Comparison of ENCODE assay signal across 7 cellular contexts in the genomic region with DNA sequence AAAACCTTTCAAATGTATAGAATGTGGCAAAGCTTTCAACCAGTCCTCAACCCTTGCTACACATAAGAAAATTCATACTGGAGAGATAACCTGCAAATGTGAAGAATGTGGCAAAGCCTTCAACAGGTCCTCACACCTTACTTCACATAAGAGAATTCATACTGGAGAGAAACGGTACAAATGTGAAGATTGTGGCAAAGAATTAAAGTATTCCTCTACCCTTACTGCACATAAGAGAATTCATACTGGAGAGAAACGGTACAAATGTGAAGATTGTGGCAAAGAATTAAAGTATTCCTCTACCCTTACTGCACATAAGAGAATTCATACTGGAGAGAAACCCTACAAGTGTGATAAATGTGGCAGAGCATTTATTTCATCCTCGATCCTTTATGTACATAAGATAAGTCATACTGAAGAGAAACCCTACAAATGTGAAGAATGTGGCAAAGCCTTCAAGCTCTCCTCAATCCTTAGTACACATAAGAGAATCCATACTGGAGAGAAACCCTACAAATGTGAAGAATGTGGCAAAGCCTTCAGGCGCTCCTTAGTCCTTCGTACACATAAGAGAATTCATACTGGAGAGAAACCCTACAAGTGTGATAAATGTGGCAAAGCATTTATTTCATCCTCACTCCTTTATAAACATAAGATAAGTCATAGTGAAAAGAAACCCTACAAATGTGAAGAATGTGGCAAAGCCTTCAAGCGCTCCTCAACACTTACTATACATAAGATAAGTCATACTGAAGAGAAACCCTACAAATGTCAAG. TPM values are rescaled to one million over a fixed set of nuclear protein-coding genes. Genes with fewer than 3 reads are reported as not detected.
DNase-seq lines count a peak whose midpoint lies in the region; ATAC-seq, FAIRE-seq and TF ChIP-seq lines count a peak whose summit lies in the region.
"Not testable (repeated sequence)": the region's sequence is repeated elsewhere in the genome, so short reads cannot be mapped to it uniquely, and the experiment has no call there.

No MANE protein-coding gene starts in this region.

- H4K8ac ChIP-seq in mesenchymal stem cell (ENCODE audit: low read length): not testable (repeated sequence)

- CTCF ChIA-PET in HEK293 (lab: Yijun Ruan, JAX); Panc1 (lab: Charles Lee); K562 (lab: Yijun Ruan, JAX; ENCODE audit: low intra/inter-chr PET ratio): not testable (repeated sequence)

- not testable (repeated sequence) for H4K20me1 ChIP-seq in BLaER1 treated with 17β-estradiol and CSF1 and Interleukin-3, amounts not matched to agents 10 nM and 100 nM; K562 (replicated peaks; ENCODE audit: control insufficient read depth, insufficient read depth, low read length)

- not testable (repeated sequence) for H3K4ac ChIP-seq in mesenchymal stem cell (ENCODE audit: low read depth in 1 of 2, low read length in 2 of 2)

- not testable (repeated sequence) for H2BK120ac ChIP-seq in mesenchymal stem cell (ENCODE audit: low read depth, low read length)

- H3K27me3 ChIP-seq in BLaER1 treated with 17β-estradiol and CSF1 and Interleukin-3, amounts not matched to agents 10 nM and 100 nM; Panc1 (ENCODE audit: control insufficient read depth, insufficient read depth, low read length); K562 (ENCODE audit: control insufficient read depth in 2 of 2, insufficient read depth in 2 of 2, low read length in 2 of 2); iPS-20b (ENCODE audit: insufficient read depth, low read length); mesenchymal stem cell (ENCODE audit: control insufficient read depth in 1 of 2, insufficient read depth in 1 of 2, low read length in 2 of 2); subcutaneous abdominal adipose tissue (ENCODE audit: control insufficient read depth in 5 of 5, insufficient read depth in 4 of 5, low read length in 5 of 5): not testable (repeated sequence)

- in situ Hi-C loops in Panc1 (cut with HindIII; ENCODE audit: low pct_unique_long_range_greater_than_20kb, low sequenced_read_pairs); K562 (cut with MboI): not testable (repeated sequence)

- not testable (repeated sequence) for TF ChIP-seq POLR2A in K562 (conservative IDR thresholded peaks at IDR 0.05)

- not testable (repeated sequence) for H4K91ac ChIP-seq in mesenchymal stem cell (ENCODE audit: low read length)

- intact Hi-C loops in Panc1 (cut with micrococcal nuclease; ENCODE audit: unreplicated experiment); K562 (cut with micrococcal nuclease): not testable (repeated sequence)

- not testable (repeated sequence) for H3K23ac ChIP-seq in mesenchymal stem cell (ENCODE audit: low read length in 2 of 2)

- TF ChIP-seq EP300 in K562 (IDR thresholded peaks at IDR 0.05; ENCODE audit: low read length): not testable (repeated sequence)

- not testable (repeated sequence) for H3K18ac ChIP-seq in mesenchymal stem cell (ENCODE audit: low read depth in 1 of 2, low read length in 2 of 2)

- H3K79me2 ChIP-seq in K562 (ENCODE audit: control insufficient read depth, insufficient read depth, low read length): not testable (repeated sequence)

- H3K27ac ChIP-seq in BLaER1 treated with 17β-estradiol and CSF1 and Interleukin-3, amounts not matched to agents 10 nM and 100 nM; HEK293 (ENCODE audit: extremely low read depth, low read depth, low read length); Panc1 (ENCODE audit: low read length); K562 (ENCODE audit: extremely low read depth, low read depth, low read length); iPS-20b (ENCODE audit: low read length); mesenchymal stem cell (ENCODE audit: low read length, poor library complexity, severe bottlenecking); subcutaneous abdominal adipose tissue (ENCODE audit: low read depth, low read length): not testable (repeated sequence)

- not testable (repeated sequence) for H3K9me1 ChIP-seq in K562 (ENCODE audit: control insufficient read depth, insufficient read depth, low read length)

- H3K79me1 ChIP-seq in mesenchymal stem cell (replicated peaks; ENCODE audit: low read length, poor library complexity, severe bottlenecking): not testable (repeated sequence)

- peak overlapping the region; percentile 1 to 52 (median 30); a peak in 15 of 20 replicates for H3K4me3 ChIP-seq in BLaER1 treated with 17β-estradiol and CSF1 and Interleukin-3, amounts not matched to agents 10 nM and 100 nM
- H3K4me3 ChIP-seq in HEK293 (ENCODE audit: low read depth, low read length); Panc1 (ENCODE audit: low read depth in 2 of 2, low read length in 2 of 2); K562: not testable (repeated sequence)
- H3K4me3 ChIP-seq in iPS-20b (ENCODE audit: low read length): peak overlapping the region; percentile 41
- H3K4me3 ChIP-seq in mesenchymal stem cell (ENCODE audit: insufficient read depth in 1 of 2, low read depth in 1 of 2, low read length in 2 of 2): peak overlapping the region in 1 of 2 experiments; percentile 42
- H3K4me3 ChIP-seq in subcutaneous abdominal adipose tissue (ENCODE audit: low read depth in 1 of 5, low read length in 5 of 5): peak overlapping the region in 4 of 5 donors; percentile 12 to 57 (median 34)

- FAIRE-seq in K562 (lab: Jason Lieb, UNC): not testable (repeated sequence)

- DNase-seq in Panc1 (ENCODE audit: low read depth, low spot score); K562 (ENCODE audit: extremely low read depth in 1 of 4, low spot score in 3 of 4): not testable (repeated sequence)
- peak; percentile 1 for DNase-seq in mesenchymal stem cell

- POLR2A ChIA-PET in HEK293 (lab: Yijun Ruan, JAX); Panc1 (lab: Charles Lee); K562 (lab: Yijun Ruan, JAX): not testable (repeated sequence)

- H2AFZ ChIP-seq in K562 (ENCODE audit: low read depth, low read length); mesenchymal stem cell (ENCODE audit: low read depth, low read length): not testable (repeated sequence)

- not testable (repeated sequence) for H2BK5ac ChIP-seq in mesenchymal stem cell (ENCODE audit: low read depth, low read length, poor library complexity, severe bottlenecking)

- H2AK5ac ChIP-seq in mesenchymal stem cell (ENCODE audit: low read length, severe bottlenecking): not testable (repeated sequence)

- H3K9me3 ChIP-seq in BLaER1 treated with 17β-estradiol and CSF1 and Interleukin-3, amounts not matched to agents 10 nM and 100 nM (replicated peaks in 1 of 11): peaks cover 99 to 100% (median 100%) of the 10 kb centered on the region in 11 experiments
- H3K9me3 ChIP-seq in HEK293 (ENCODE audit: control insufficient read depth, insufficient read depth, low read depth, low read length); K562 (replicated peaks; ENCODE audit: control insufficient read depth, insufficient read depth, low read depth, low read length): not testable (repeated sequence)
- peaks cover 77% of the 10 kb centered on the region for H3K9me3 ChIP-seq in Panc1 (ENCODE audit: control insufficient read depth, insufficient read depth, low read depth, low read length)
- H3K9me3 ChIP-seq in iPS-20b (ENCODE audit: insufficient read depth, low read depth, low read length): peaks cover 100% of the 10 kb centered on the region
- peaks cover 93% of the 10 kb centered on the region for H3K9me3 ChIP-seq in mesenchymal stem cell (ENCODE audit: control insufficient read depth, low read length)
- H3K9me3 ChIP-seq in subcutaneous abdominal adipose tissue (ENCODE audit: control insufficient read depth in 5 of 5, low read length in 5 of 5): peaks cover 44 to 87% (median 76%) of the 10 kb centered on the region in 5 donors

- TF ChIP-seq RAD21 in K562 (CRISPR knock-in tag; conservative IDR thresholded peaks at IDR 0.05 in 1 of 2, IDR thresholded peaks at IDR 0.05 in 1 of 2): not testable (repeated sequence)

- H3K4me1 ChIP-seq in BLaER1 treated with 17β-estradiol and CSF1 and Interleukin-3, amounts not matched to agents 10 nM and 100 nM; HEK293 (ENCODE audit: control insufficient read depth, insufficient read depth, low read length); Panc1 (ENCODE audit: control insufficient read depth, insufficient read depth, low read length); K562 (replicated peaks in 1 of 2; ENCODE audit: control insufficient read depth in 2 of 2, insufficient read depth in 2 of 2, low read length in 2 of 2); iPS-20b (ENCODE audit: insufficient read depth, low read length); mesenchymal stem cell (ENCODE audit: control insufficient read depth, insufficient read depth, low read depth, low read length); subcutaneous abdominal adipose tissue (ENCODE audit: control insufficient read depth in 5 of 5, insufficient read depth in 5 of 5, low read length in 5 of 5): not testable (repeated sequence)

- not testable (repeated sequence) for H3K4me2 ChIP-seq in BLaER1 treated with 17β-estradiol and CSF1 and Interleukin-3, amounts not matched to agents 10 nM and 100 nM; K562 (ENCODE audit: insufficient read depth, low read length); mesenchymal stem cell (ENCODE audit: low read length, poor library complexity, severe bottlenecking)

- not testable (repeated sequence) for H2BK15ac ChIP-seq in mesenchymal stem cell (ENCODE audit: low read depth, poor library complexity, severe bottlenecking)

- not testable (repeated sequence) for ATAC-seq in Panc1, K562

- not testable (repeated sequence) for TF ChIP-seq CTCF in HEK293 (tag by site-specific recombination; IDR thresholded peaks at IDR 0.05); Panc1 (IDR thresholded peaks at IDR 0.05); K562 (IDR thresholded peaks at IDR 0.05 in 2 of 3, conservative IDR thresholded peaks at IDR 0.05 in 1 of 3; ENCODE audit: insufficient read depth in 2 of 3, low read depth in 1 of 3, low read length in 3 of 3)

- H2BK12ac ChIP-seq in mesenchymal stem cell (ENCODE audit: low read length in 2 of 2): not testable (repeated sequence)

- not testable (repeated sequence) for H3K14ac ChIP-seq in mesenchymal stem cell (ENCODE audit: low read length in 2 of 2)

- not testable (repeated sequence) for H3K9ac ChIP-seq in BLaER1 treated with 17β-estradiol and CSF1 and Interleukin-3, amounts not matched to agents 10 nM and 100 nM; K562 (ENCODE audit: insufficient read depth in 1 of 2, low read depth in 2 of 2, low read length in 2 of 2); iPS-20b (ENCODE audit: low read depth, low read length); mesenchymal stem cell (ENCODE audit: low read length); subcutaneous abdominal adipose tissue (ENCODE audit: low read length in 5 of 5)

- WGBS in K562 (ENCODE audit: insufficient coverage, low coverage, missing lambda C conversion rate): 7% methylated on average over 6 of the region's 6 CpGs
- WGBS in mesenchymal stem cell: 100% methylated on average over 4 of the region's 6 CpGs

- BruUV-seq in Panc1 (replicated peaks; lab: Mats Ljungman, UMichigan): TSS peak; percentile 60
- BruUV-seq in K562 (replicated peaks; lab: Mats Ljungman, UMichigan): not testable (repeated sequence)

- peaks cover 89 to 100% (median 99%) of the 10 kb centered on the region in 11 experiments for H3K36me3 ChIP-seq in BLaER1 treated with 17β-estradiol and CSF1 and Interleukin-3, amounts not matched to agents 10 nM and 100 nM
- not testable (repeated sequence) for H3K36me3 ChIP-seq in HEK293 (ENCODE audit: control insufficient read depth in 2 of 2, insufficient read depth in 1 of 2, low read length in 2 of 2); Panc1 (ENCODE audit: control insufficient read depth, insufficient read depth, low read length); K562 (ENCODE audit: control insufficient read depth, insufficient read depth, low read length); subcutaneous abdominal adipose tissue (ENCODE audit: control insufficient read depth in 5 of 5, insufficient read depth in 5 of 5, low read length in 5 of 5)
- H3K36me3 ChIP-seq in iPS-20b (ENCODE audit: insufficient read depth, low read depth, low read length) (peaks cover 99% of the 10 kb centered on the region), mesenchymal stem cell (ENCODE audit: control insufficient read depth in 1 of 2, insufficient read depth in 2 of 2, low read depth in 1 of 2, low read length in 2 of 2) (peaks cover 0 to 11% of the 10 kb centered on the region in 2 experiments)

RNA-seq across cellular contexts. Expression of a gene that starts 40.5 kb away (rescaled TPM):
- total RNA-seq in Panc1 (2021; ENCODE audit: unreplicated experiment) (7.5 TPM), K562 (2014; rRNA removed) (0.23 and 0.33 TPM in 2 replicates), K562 (2014; rRNA removed; fragmentation: Illumina TruSeq; extraction: Trizol) (0.57 and 0.87 TPM in 2 replicates), K562 (2015; rRNA removed; fragmentation: Illumina TruSeq; extraction: Trizol) (0.83 and 0.94 TPM in 2 replicates), K562 (2021) (0.58 and 0.89 TPM in 2 replicates)
- 3.7 TPM for polyA plus RNA-seq in Panc1 (2012; ENCODE audit: insufficient read length)
- total RNA-seq in K562 (2011; cell fraction: chromatin; rRNA removed; ENCODE audit: low replicate concordance): 0.28 and 1.1 TPM in 2 replicates
- total RNA-seq in K562 (2011; cell fraction: nucleolus; rRNA removed): not detected in 2 replicates
- total RNA-seq in K562 (2011; cell fraction: nucleoplasm; rRNA removed): 0.37 TPM in 1 of 2 replicates, not detected in the other
- polyA plus RNA-seq in K562 (2011; rRNA removed) (not detected in 2 replicates), K562 (2014; fragmentation: Illumina TruSeq; extraction: Trizol) (0.48 and 0.80 TPM in 2 replicates), K562 (2014; fragmentation: Nextera tagmentation; extraction: Ambion mirVana) (under 1 TPM; 0.20 to 0.41 TPM), K562 (2014; rRNA removed) (0.49 and 0.54 TPM in 2 replicates)
- polyA plus RNA-seq in K562 (2011; cell fraction: cytosol; rRNA removed): 0.06 TPM in 1 of 2 replicates, not detected in the other
- 0.23 TPM in 1 of 2 replicates, not detected in the other for polyA plus RNA-seq in K562 (2011; cell fraction: nucleus; rRNA removed)
- polyA plus RNA-seq in K562 (2012): 0.62 and 1.2 TPM in 2 replicates
- polyA minus RNA-seq in K562 (2011; rRNA and poly(A)+ RNA removed): 0.07 TPM in 1 of 2 replicates, not detected in the other
- not detected in 2 replicates for polyA minus RNA-seq in K562 (2011; cell fraction: cytosol; rRNA and poly(A)+ RNA removed)
- polyA minus RNA-seq in K562 (2011; cell fraction: nucleus; rRNA and poly(A)+ RNA removed): not detected in 2 replicates
- polyA plus RNA-seq in mesenchymal stem cell (2013, experiment 1 of 2): 1.5 TPM
- polyA plus RNA-seq in mesenchymal stem cell (2013, experiment 2 of 2): 1.7 TPM

RNA-seq across cellular contexts. Expression of a gene that starts 48.8 kb away (rescaled TPM):
- total RNA-seq in Panc1 (2021; ENCODE audit: unreplicated experiment): 7.8 TPM
- 3.1 TPM for polyA plus RNA-seq in Panc1 (2012; ENCODE audit: insufficient read length)
- 0.53 and 1.3 TPM in 2 replicates for total RNA-seq in K562 (2011; cell fraction: chromatin; rRNA removed; ENCODE audit: low replicate concordance)
- total RNA-seq in K562 (2011; cell fraction: nucleolus; rRNA removed): 1.0 and 1.2 TPM in 2 replicates
- total RNA-seq in K562 (2011; cell fraction: nucleoplasm; rRNA removed): 0.37 and 2.6 TPM in 2 replicates
- total RNA-seq in K562 (2014; rRNA removed): 0.50 and 0.78 TPM in 2 replicates
- 1.6 and 2.0 TPM in 2 replicates for total RNA-seq in K562 (2014; rRNA removed; fragmentation: Illumina TruSeq; extraction: Trizol)
- 1.3 and 1.6 TPM in 2 replicates for total RNA-seq in K562 (2015; rRNA removed; fragmentation: Illumina TruSeq; extraction: Trizol)
- 0.84 and 1.2 TPM in 2 replicates for total RNA-seq in K562 (2021)
- polyA plus RNA-seq in K562 (2011; rRNA removed): 0.12 and 1.2 TPM in 2 replicates
- polyA plus RNA-seq in K562 (2011; cell fraction: cytosol; rRNA removed): 0.04 and 0.27 TPM in 2 replicates
- polyA plus RNA-seq in K562 (2011; cell fraction: nucleus; rRNA removed): 0.46 TPM in 1 of 2 replicates, not detected in the other
- 0.64 and 1.4 TPM in 2 replicates for polyA plus RNA-seq in K562 (2012)
- 1.0 and 1.2 TPM in 2 replicates for polyA plus RNA-seq in K562 (2014; fragmentation: Illumina TruSeq; extraction: Trizol)
- polyA plus RNA-seq in K562 (2014; fragmentation: Nextera tagmentation; extraction: Ambion mirVana): under 1 TPM; 0.39 to 0.50 TPM
- polyA plus RNA-seq in K562 (2014; rRNA removed): 0.94 and 1.3 TPM in 2 replicates
- 0.15 and 1.5 TPM in 2 replicates for polyA minus RNA-seq in K562 (2011; rRNA and poly(A)+ RNA removed)
- 0.29 TPM in 1 of 2 replicates, not detected in the other for polyA minus RNA-seq in K562 (2011; cell fraction: cytosol; rRNA and poly(A)+ RNA removed)
- 0.11 and 0.40 TPM in 2 replicates for polyA minus RNA-seq in K562 (2011; cell fraction: nucleus; rRNA and poly(A)+ RNA removed)
- 3.7 TPM for polyA plus RNA-seq in mesenchymal stem cell (2013, experiment 1 of 2)
- polyA plus RNA-seq in mesenchymal stem cell (2013, experiment 2 of 2): 3.8 TPM
